ENCODE assay signal across 10 cellular contexts in the genomic region with DNA sequence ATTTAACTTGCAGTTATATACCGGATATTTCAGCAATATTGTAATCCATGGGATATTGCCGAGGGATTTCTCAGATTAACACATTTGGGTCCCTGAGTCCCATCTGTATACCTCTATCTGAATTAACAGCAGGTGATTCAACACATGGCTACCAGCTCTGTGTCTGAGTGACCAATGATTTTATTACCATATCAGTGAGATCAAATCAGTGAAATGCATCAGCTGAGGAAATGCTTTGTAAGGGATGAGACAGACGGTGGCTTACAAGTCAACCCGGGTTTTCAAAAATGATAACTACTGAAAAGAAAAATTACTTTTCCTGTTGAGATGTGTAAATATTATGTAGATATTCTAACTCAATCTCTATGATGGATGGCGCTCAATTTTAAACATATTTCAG.
"Had no signal": no experiment of that assay in that cellular context is flagged by ENCODE, and none has a peak within 500 bp of the region (broad histone marks: within the 10 kb centered on the region; RNA-seq: fewer than 3 reads in every experiment).

No MANE protein-coding gene starts in this region.

- H3K79me2 ChIP-seq: parathyroid adenoma had no signal

- H3K27ac ChIP-seq: epithelial cell of prostate, esophagus squamous epithelium, foreskin keratinocyte, parathyroid adenoma, prostate gland, tibial artery, upper lobe of left lung, uterus had no signal

- H3K27me3 ChIP-seq: esophagus squamous epithelium, foreskin keratinocyte, tibial artery, upper lobe of left lung, uterus had no signal

- H3K4me1 ChIP-seq: esophagus squamous epithelium, foreskin keratinocyte, parathyroid adenoma, prostate gland, tibial artery, upper lobe of left lung, uterus had no signal

- H3K4me3 ChIP-seq: esophagus squamous epithelium, lung, prostate gland, smooth muscle cell, tibial artery, upper lobe of left lung, uterus had no signal

- H3K9ac ChIP-seq: parathyroid adenoma had no signal

- H3K9me3 ChIP-seq: esophagus squamous epithelium, prostate gland, tibial artery, upper lobe of left lung, uterus had no signal

- H3K4me2 ChIP-seq: smooth muscle cell had no signal

- H3K36me3 ChIP-seq: esophagus squamous epithelium, prostate gland, tibial artery, upper lobe of left lung, uterus had no signal

- DNase-seq: esophagus squamous epithelium had no signal

- H2AFZ ChIP-seq: parathyroid adenoma had no signal
